In the genomic region with DNA sequence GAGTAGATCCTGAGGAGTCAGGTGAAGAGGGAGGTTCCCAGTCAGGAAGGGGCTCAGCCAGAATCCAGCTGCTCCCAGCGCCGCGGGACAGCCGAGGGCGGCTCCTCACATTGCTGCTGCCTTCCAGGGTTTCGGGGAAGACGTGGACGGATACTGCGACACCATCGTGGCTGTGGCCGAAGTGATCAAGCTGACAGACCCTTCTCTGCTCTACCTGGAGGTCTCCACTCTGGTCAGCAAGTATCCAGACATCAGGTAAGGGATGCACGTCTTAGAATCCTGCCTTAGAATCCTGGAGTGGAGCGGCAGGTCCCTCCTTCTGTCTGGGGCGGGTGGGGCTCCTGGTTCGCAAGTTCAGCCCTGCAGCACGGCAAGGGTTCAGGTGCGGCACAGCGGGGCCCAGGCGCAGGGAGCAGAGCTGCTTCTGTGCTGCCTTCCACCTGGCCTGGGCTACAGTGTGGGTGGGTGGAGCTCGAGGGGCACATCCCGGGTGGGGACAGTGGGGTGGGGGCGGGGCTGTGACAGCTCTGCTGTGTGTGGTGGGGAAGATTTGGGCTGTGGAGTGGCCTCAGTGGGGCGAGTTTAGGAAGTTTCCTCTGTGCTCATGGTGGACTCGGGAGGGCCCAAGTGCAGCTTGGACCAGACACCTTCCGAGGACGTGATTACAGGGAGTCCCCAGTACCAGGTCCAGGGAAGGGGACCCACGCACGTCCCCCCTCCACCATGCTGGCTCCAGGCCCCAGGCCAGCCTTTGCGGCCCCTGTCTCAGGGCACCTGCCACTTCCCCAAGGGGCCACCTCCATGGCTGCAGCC, we compare ENCODE assay signal across 22 cellular contexts. TPM values are rescaled to one million over a fixed set of nuclear protein-coding genes. Genes with fewer than 3 reads are reported as not detected.
DNase-seq lines count a peak whose midpoint lies in the region; ATAC-seq, FAIRE-seq and TF ChIP-seq lines count a peak whose summit lies in the region.
"Had no signal": no experiment of that assay in that cellular context is flagged by ENCODE, and none has a peak within 500 bp of the region (broad histone marks: within the 10 kb centered on the region; RNA-seq: fewer than 3 reads in every experiment).

No MANE protein-coding gene starts in this region.

- POLR2A ChIA-PET in GM10248 (lab: Yijun Ruan, JAX), result no interaction called here

- no peak overlapping the region for H3K27ac ChIP-seq in left ventricle myocardium inferior (replicated peaks)
- no peak overlapping the region for H3K27ac ChIP-seq in pancreas
- H3K27ac ChIP-seq: esophagus squamous epithelium, lower lobe of right lung, PC-9 had no signal

- ATAC-seq in stimulated activated naive CD8-positive, alpha-beta T cell treated with anti-CD3 and anti-CD28 coated beads, Interleukin-15, amount 100 ng/mL, for 72 hours, result peak; percentile 30
- no peak for ATAC-seq in stimulated activated naive CD8-positive, alpha-beta T cell treated with anti-CD3 and anti-CD28 coated beads, Interleukin-15, Interleukin-2, amounts not matched to agents 100 U/mL and 50 U/mL, for 24 hours
- no peak for ATAC-seq in pancreas
- ATAC-seq in HG03159 (IDR thresholded peaks at IDR 0.05; ENCODE audit: unreplicated experiment), result no peak
- ATAC-seq in HG02678 (IDR thresholded peaks at IDR 0.05; ENCODE audit: unreplicated experiment), result no peak

- no peaks in the 10 kb centered on the region for H3K9me3 Mint-ChIP-seq in stimulated activated naive CD8-positive, alpha-beta T cell treated with anti-CD3 and anti-CD28 coated beads, Interleukin-15, amount 100 ng/mL, for 72 hours

- WGBS in pancreas, 2 donors, result 86 to 92% methylated on average over 28 to 29 of the region's 29 CpGs

- CTCF ChIA-PET in GM10248 (lab: Yijun Ruan, JAX), result interaction anchor here (1.4 to 2.5 kb wide), 2 partner anchors 19 to 148 kb away, joined by 3 to 15 read pairs; no protein-coding TSS in a partner anchor

- H3K4me3 ChIP-seq in left ventricle myocardium inferior (no peak overlapping the region), pancreas (no peak overlapping the region)
- H3K4me3 ChIP-seq: HAP-1, lower lobe of right lung, PC-9, smooth muscle cell had no signal

- no peak overlapping the region for H3K27ac Mint-ChIP-seq in stimulated activated naive CD8-positive, alpha-beta T cell treated with anti-CD3 and anti-CD28 coated beads, Interleukin-15, amount 100 ng/mL, for 72 hours

- no peak for DNase-seq in stimulated activated naive CD8-positive, alpha-beta T cell treated with anti-CD3 and anti-CD28 coated beads, Interleukin-15, amount 100 ng/mL, for 72 hours
- DNase-seq in stimulated activated naive CD8-positive, alpha-beta T cell treated with anti-CD3 and anti-CD28 coated beads, Interleukin-15, Interleukin-2, amounts not matched to agents 100 U/mL and 50 U/mL, for 24 hours, result no peak
- DNase-seq in left ventricle myocardium inferior (peak; percentile 9), pancreas (peak in 4 of 6 donors; percentile 1 to 55 (median 34)), GM10248 (ENCODE audit: extremely low spot score) (no peak)
- DNase-seq: activated CD4-positive, CD25-positive, alpha-beta regulatory T cell; activated gamma-delta T cell treated with Interleukin-2 at 50 U/mL for 16 hours; anterior cingulate cortex; DMS79; effector CD4-positive, alpha-beta T cell; esophagus squamous epithelium; IMR-90; lower lobe of right lung; NCI-H146; NCI-H2171 treated with DMSO at 0.1 percent for 48 hours; NCI-H82; PC-9; stimulated activated CD8-positive, alpha-beta memory T cell treated with anti-CD3 and anti-CD28 coated beads, Interleukin-4, amount 100 ng/mL, for 48 hours had no signal

- H3K36me3 ChIP-seq in left ventricle myocardium inferior (peaks cover 69% of the 10 kb centered on the region), pancreas (peaks cover 0 to 30% (median 0%) of the 10 kb centered on the region in 3 donors)

- FAIRE-seq in pancreas (lab: Jason Lieb, UNC), result no peak

- intact Hi-C loops in left ventricle myocardium inferior (cut with micrococcal nuclease), result no loop called here
- intact Hi-C loops in pancreas (cut with DNase I), result no loop called here

- H3K4me1 ChIP-seq in left ventricle myocardium inferior (peaks cover 4% of the 10 kb centered on the region), pancreas (no peaks in the 10 kb centered on the region)

- H3K27me3 ChIP-seq in left ventricle myocardium inferior (ENCODE audit: low read depth) (no peaks in the 10 kb centered on the region), pancreas (no peaks in the 10 kb centered on the region)
- H3K27me3 ChIP-seq: esophagus squamous epithelium had no signal

- H3K9me3 ChIP-seq in left ventricle myocardium inferior (replicated peaks), result no peaks in the 10 kb centered on the region
- no peaks in the 10 kb centered on the region for H3K9me3 ChIP-seq in pancreas
- H3K9me3 ChIP-seq: esophagus squamous epithelium, HAP-1, lower lobe of right lung had no signal

- no peaks in the 10 kb centered on the region for H3K27me3 Mint-ChIP-seq in stimulated activated naive CD8-positive, alpha-beta T cell treated with anti-CD3 and anti-CD28 coated beads, Interleukin-15, amount 100 ng/mL, for 72 hours

- H3K4me1 Mint-ChIP-seq in stimulated activated naive CD8-positive, alpha-beta T cell treated with anti-CD3 and anti-CD28 coated beads, Interleukin-15, amount 100 ng/mL, for 72 hours, result peaks cover 67% of the 10 kb centered on the region

- peak overlapping the region in 1 of 2 donors; percentile 21 for H3K4me3 Mint-ChIP-seq in stimulated activated naive CD8-positive, alpha-beta T cell treated with anti-CD3 and anti-CD28 coated beads, Interleukin-15, amount 100 ng/mL, for 72 hours

- no peak for TF ChIP-seq CTCF in left ventricle myocardium inferior (IDR thresholded peaks at IDR 0.05; ENCODE audit: borderline replicate concordance)
- no peak for TF ChIP-seq CTCF in pancreas (IDR thresholded peaks at IDR 0.05)
- TF ChIP-seq CTCF in GM10248 (IDR thresholded peaks at IDR 0.05; ENCODE audit: control extremely low read depth, extremely low read depth, low read depth, missing control alignments), result no peak

RNA-seq across cellular contexts. Expression of a gene that starts 22.8 kb away (rescaled TPM):
- total RNA-seq in left ventricle myocardium inferior (46.2 TPM), pancreas (10 to 100 TPM; 24.5 to 39.5 (median 38.3) TPM)
- 10 to 100 TPM; 64.8 to 71.8 TPM for polyA plus RNA-seq in pancreas

RNA-seq across cellular contexts. Expression of a gene that starts 58.5 kb away (rescaled TPM):
- total RNA-seq in left ventricle myocardium inferior (0.91 TPM), pancreas (1 to 10 TPM in 3 of 6 donors, under 1 TPM in 3; 0.60 to 1.2 (median 0.86) TPM)
- 1 to 10 TPM in 1 of 2 donors, under 1 TPM in 1; 0.84 to 1.9 TPM for polyA plus RNA-seq in pancreas

Comparison
In these comparisons a context has a peak if more than half of its experiments do, and no peak if none do; other contexts are left out.
1. DNase-seq: peak in left ventricle myocardium inferior (single experiment) and pancreas (4 of 6); none in stimulated activated naive CD8-positive, alpha-beta T cell treated with anti-CD3 and anti-CD28 coated beads, Interleukin-15, amount 100 ng/mL, for 72 hours (0 of 2), stimulated activated naive CD8-positive, alpha-beta T cell treated with anti-CD3 and anti-CD28 coated beads, Interleukin-15, Interleukin-2, amounts not matched to agents 100 U/mL and 50 U/mL, for 24 hours (single experiment) and GM10248 (single experiment).